ENCODE assay signal across 9 cellular contexts in genomic region chr10:76086571-76087260, GRCh38.
DNase-seq lines count a peak whose midpoint lies in the region; ATAC-seq and TF ChIP-seq lines count a peak whose summit lies in the region.
"Had no signal": no experiment of that assay in that cellular context is flagged by ENCODE, and none has a peak within 500 bp of the region (broad histone marks: within the 10 kb centered on the region; RNA-seq: fewer than 3 reads in every experiment).

No MANE protein-coding gene starts in this region.

- H3K4me1 Mint-ChIP-seq in H9 (peaks cover 28 to 39% of the 10 kb centered on the region in 2 experiments), endothelial cell (ENCODE audit: unreplicated experiment) (peaks cover 6% of the 10 kb centered on the region)

- H3K23me2 ChIP-seq in H9 (ENCODE audit: insufficient read length, low read depth, low read length, poor library complexity, severe bottlenecking) = no peaks in the 10 kb centered on the region

- H4K5ac ChIP-seq in H9 (ENCODE audit: insufficient read length, low read depth, low read length) = no peak overlapping the region

- peak; percentile 45 for TF ChIP-seq CTCF in DOHH2 (IDR thresholded peaks at IDR 0.05; ENCODE audit: low read depth, low read length, poor library complexity, severe bottlenecking)
- peak; percentile 84 for TF ChIP-seq CTCF in H9 (conservative IDR thresholded peaks at IDR 0.05)
- peak; percentile 60 for TF ChIP-seq CTCF in endothelial cell (IDR thresholded peaks at IDR 0.05; ENCODE audit: unreplicated experiment)
- peak; percentile 69 for TF ChIP-seq CTCF in osteoblast (IDR thresholded peaks at IDR 0.05; ENCODE audit: extremely low read depth, low read depth, low read length)
- peak in 1 of 2 donors; percentile 56 for TF ChIP-seq CTCF in suprapubic skin (IDR thresholded peaks at IDR 0.05)

- H3K9me3 Mint-ChIP-seq in H9 = peaks cover 0 to 3% of the 10 kb centered on the region in 2 experiments; a peak in 1 of 5 replicates
- no peaks in the 10 kb centered on the region for H3K9me3 Mint-ChIP-seq in endothelial cell (ENCODE audit: unreplicated experiment)

- no peak overlapping the region for H3K23ac ChIP-seq in H9 (ENCODE audit: insufficient read length, low read depth, low read length)

- H3K9me2 ChIP-seq in DOHH2 (replicated peaks; ENCODE audit: control insufficient read depth, low read length) = no peaks in the 10 kb centered on the region

- H3K36me3 Mint-ChIP-seq in H9 (ENCODE audit: insufficient read depth in 1 of 3, low read depth in 3 of 3) (peaks cover 0 to 2% (median 0%) of the 10 kb centered on the region in 3 experiments; a peak in 2 of 7 replicates), endothelial cell (ENCODE audit: low read depth, unreplicated experiment) (no peaks in the 10 kb centered on the region)

- H3K4me1 ChIP-seq in DOHH2 (ENCODE audit: control insufficient read depth, low read length) (no peaks in the 10 kb centered on the region), H9 (ENCODE audit: insufficient read depth, low read length) (peaks cover 6% of the 10 kb centered on the region; the same call in 1 of the 2 replicates), osteoblast (ENCODE audit: insufficient read depth, low read length) (peaks cover 24% of the 10 kb centered on the region), suprapubic skin (peaks cover 3% of the 10 kb centered on the region)
- H3K4me1 ChIP-seq: SJSA1 had no signal

- no peak overlapping the region for H3K4ac ChIP-seq in H9 (ENCODE audit: low read depth, low read length)

- H4K20me1 ChIP-seq in DOHH2 (ENCODE audit: control insufficient read depth, insufficient read depth, low read depth, low read length) (no peaks in the 10 kb centered on the region), H9 (ENCODE audit: control insufficient read depth, insufficient read depth, insufficient read length) (no peaks in the 10 kb centered on the region), osteoblast (ENCODE audit: insufficient read depth, low read length) (no peaks in the 10 kb centered on the region)

- H3K27me3 Mint-ChIP-seq in H9 (ENCODE audit: low read depth) = peaks cover 56% of the 10 kb centered on the region
- no peaks in the 10 kb centered on the region for H3K27me3 Mint-ChIP-seq in endothelial cell (ENCODE audit: unreplicated experiment)

- no peaks in the 10 kb centered on the region for H3F3A ChIP-seq in DOHH2 (ENCODE audit: control insufficient read depth, insufficient read depth)

- TF ChIP-seq POLR2A in suprapubic skin (IDR thresholded peaks at IDR 0.05) = no peak

- no peak overlapping the region for H2AK5ac ChIP-seq in H9 (ENCODE audit: insufficient read length, low read length)

- H3K14ac ChIP-seq in H9 (ENCODE audit: insufficient read depth, low read length) = no peak overlapping the region

- ATAC-seq in HG03139 (IDR thresholded peaks at IDR 0.05; ENCODE audit: unreplicated experiment) (no peak), GM18520 (IDR thresholded peaks at IDR 0.05; ENCODE audit: unreplicated experiment) (no peak)

- no peak overlapping the region for H4K91ac ChIP-seq in H9 (ENCODE audit: insufficient read length, low read depth, low read length)

- no peak overlapping the region for H2BK20ac ChIP-seq in H9 (ENCODE audit: low read depth, low read length, poor library complexity, severe bottlenecking)

- H3K4me3 Mint-ChIP-seq in H9 = no peak overlapping the region
- no peak overlapping the region for H3K4me3 Mint-ChIP-seq in endothelial cell (ENCODE audit: unreplicated experiment)

- no peak overlapping the region for H3K4me3 ChIP-seq in DOHH2 (ENCODE audit: low read length)
- peak overlapping the region; percentile 7 for H3K4me3 ChIP-seq in osteoblast (ENCODE audit: insufficient read depth, low read length)
- H3K4me3 ChIP-seq in suprapubic skin = no peak overlapping the region
- H3K4me3 ChIP-seq: SJSA1 had no signal

- no peaks in the 10 kb centered on the region for H3K9me3 ChIP-seq in DOHH2 (ENCODE audit: control insufficient read depth, insufficient read depth, low read length)
- no peaks in the 10 kb centered on the region for H3K9me3 ChIP-seq in H9 (ENCODE audit: control insufficient read depth, low read depth, low read length)
- H3K9me3 ChIP-seq in osteoblast (ENCODE audit: low read depth, low read length) = no peaks in the 10 kb centered on the region
- H3K9me3 ChIP-seq in suprapubic skin = no peaks in the 10 kb centered on the region
- H3K9me3 ChIP-seq: SJSA1 had no signal

- no CpG with 5 or more reads among the region's 11 CpGs for WGBS in H9 (ENCODE audit: extremely low coverage, insufficient read length, low lambda C conversion rate)
- WGBS in suprapubic skin = 28% methylated on average over 10 of the region's 11 CpGs

- H2AFZ ChIP-seq in H9 (ENCODE audit: low read length) (no peak overlapping the region), osteoblast (ENCODE audit: low read length) (no peak overlapping the region)

- no peak overlapping the region for H3K9ac ChIP-seq in H9 (ENCODE audit: extremely low read depth, insufficient read length, low read length)

- no peaks in the 10 kb centered on the region for H3K27me3 ChIP-seq in DOHH2 (ENCODE audit: control insufficient read depth, low read length)
- H3K27me3 ChIP-seq in H9 (ENCODE audit: insufficient read depth, low read length) = no peaks in the 10 kb centered on the region
- no peaks in the 10 kb centered on the region for H3K27me3 ChIP-seq in osteoblast (ENCODE audit: insufficient read depth, low read length)
- no peaks in the 10 kb centered on the region for H3K27me3 ChIP-seq in suprapubic skin
- H3K27me3 ChIP-seq: SJSA1 had no signal

- H3K27ac Mint-ChIP-seq in H9 = no peak overlapping the region
- H3K27ac Mint-ChIP-seq in endothelial cell (ENCODE audit: unreplicated experiment) = no peak overlapping the region

- H2BK5ac ChIP-seq in H9 (ENCODE audit: insufficient read length, low read length) = no peak overlapping the region

- DNase-seq in H9 = peak; percentile 68
- peak; percentile 61 for DNase-seq in NCI-H82 (lab: John Stamatoyannopoulos, UW)
- DNase-seq in endothelial cell (ENCODE audit: low spot score) = peak; percentile 35
- DNase-seq in osteoblast (ENCODE audit: insufficient read length, low spot score, missing footprints) = peak; percentile 68
- no peak for DNase-seq in suprapubic skin (ENCODE audit: low spot score in 2 of 2)

- H3K4me2 ChIP-seq in DOHH2 (ENCODE audit: low read length) = no peak overlapping the region
- no peak overlapping the region for H3K4me2 ChIP-seq in H9 (ENCODE audit: insufficient read depth, insufficient read length, low read length)
- peak overlapping the region; percentile 46 for H3K4me2 ChIP-seq in osteoblast (ENCODE audit: insufficient read depth, low read length)

- no peak overlapping the region for H3T11ph ChIP-seq in H9 (ENCODE audit: low read length)

- H3K36me3 ChIP-seq in DOHH2 (ENCODE audit: control insufficient read depth, low read length) = no peaks in the 10 kb centered on the region
- no peaks in the 10 kb centered on the region for H3K36me3 ChIP-seq in osteoblast (ENCODE audit: insufficient read depth, low read length)
- H3K36me3 ChIP-seq in suprapubic skin = no peaks in the 10 kb centered on the region
- H3K36me3 ChIP-seq: SJSA1 had no signal

- no peak overlapping the region for H3K18ac ChIP-seq in H9 (ENCODE audit: insufficient read length, low read depth, low read length)

- H3K56ac ChIP-seq in H9 (ENCODE audit: insufficient read length, low read depth, low read length) = no peak overlapping the region

- H3K79me1 ChIP-seq in H9 (ENCODE audit: insufficient read depth, low read depth, low read length, poor library complexity, severe bottlenecking) = no peaks in the 10 kb centered on the region

- H3K79me2 ChIP-seq in DOHH2 (ENCODE audit: control insufficient read depth, low read length) (no peaks in the 10 kb centered on the region), H9 (ENCODE audit: insufficient read depth, low read length) (no peaks in the 10 kb centered on the region; the same call in 1 of the 2 replicates), osteoblast (ENCODE audit: insufficient read depth, low read length) (no peaks in the 10 kb centered on the region)

- no peak overlapping the region for H2BK120ac ChIP-seq in H9 (ENCODE audit: low read depth, low read length, poor library complexity, severe bottlenecking)

- no peak for TF ChIP-seq EP300 in suprapubic skin (IDR thresholded peaks at IDR 0.05)

- H4K8ac ChIP-seq in H9 (replicated peaks; ENCODE audit: insufficient read length, low read depth, low read length) = no peak overlapping the region

- no peak overlapping the region for H2BK15ac ChIP-seq in H9 (ENCODE audit: low read depth, low read length)

- H3K27ac ChIP-seq in DOHH2 (ENCODE audit: low read depth, low read length) = no peak overlapping the region
- no peak overlapping the region for H3K27ac ChIP-seq in H9 (ENCODE audit: insufficient read length, low read depth, low read length)
- H3K27ac ChIP-seq in osteoblast (ENCODE audit: low read depth, low read length) = peak overlapping the region; percentile 30
- no peak overlapping the region for H3K27ac ChIP-seq in suprapubic skin
- H3K27ac ChIP-seq: SJSA1 had no signal

- no peak overlapping the region for H2BK12ac ChIP-seq in H9 (ENCODE audit: insufficient read length, low read depth, low read length)

Comparison
In these comparisons a context has a peak if more than half of its experiments do, and no peak if none do; other contexts are left out.
1. DNase-seq: peak in H9 (single experiment), NCI-H82 (single experiment), endothelial cell (single experiment) and osteoblast (single experiment); none in suprapubic skin (0 of 2).